ENCODE assay signal across 23 cellular contexts in genomic region chr10:88319960-88320517, GRCh38.
DNase-seq lines count a peak whose midpoint lies in the region; ATAC-seq, FAIRE-seq and TF ChIP-seq lines count a peak whose summit lies in the region.
"Had no signal": no experiment of that assay in that cellular context is flagged by ENCODE, and none has a peak within 500 bp of the region (broad histone marks: within the 10 kb centered on the region; RNA-seq: fewer than 3 reads in every experiment).

No MANE protein-coding gene starts in this region.

- in situ Hi-C loops in K562 (cut with MboI): no loop called here
- in situ Hi-C loops in transverse colon (cut with MboI; ENCODE audit: low pct_ligation_motif_present in 1 of 4, low pct_unique_long_range_greater_than_20kb in 1 of 4, low sequenced_read_pairs in 3 of 4): no loop called here

- no peaks in the 10 kb centered on the region for H3K36me3 ChIP-seq in HEK293 (ENCODE audit: control insufficient read depth in 2 of 2, insufficient read depth in 1 of 2, low read length in 2 of 2)
- H3K36me3 ChIP-seq in K562 (ENCODE audit: control insufficient read depth, insufficient read depth, low read length): no peaks in the 10 kb centered on the region
- peaks cover 0 to 4% (median 0%) of the 10 kb centered on the region in 4 donors for H3K36me3 ChIP-seq in transverse colon
- H3K36me3 ChIP-seq: BE2C had no signal

- no peaks in the 10 kb centered on the region for H4K20me1 ChIP-seq in K562 (replicated peaks; ENCODE audit: control insufficient read depth, insufficient read depth, low read length)

- no peak overlapping the region for H3K4me3 ChIP-seq in HEK293 (ENCODE audit: low read depth, low read length)
- no peak overlapping the region for H3K4me3 ChIP-seq in K562
- no peak overlapping the region for H3K4me3 ChIP-seq in transverse colon
- H3K4me3 ChIP-seq: GM23248 had no signal

- H3K36me3 Mint-ChIP-seq in naive B cell: peaks cover 22 to 38% of the 10 kb centered on the region in 2 donors

- intact Hi-C loops in K562 (cut with micrococcal nuclease) (loop anchor here (5.0 kb wide), 1 partner anchor 468 kb away; no protein-coding TSS in a partner anchor), transverse colon (cut with DNase I; ENCODE audit: low total_unique reads) (loop anchor here (10.0 kb wide), 1 partner anchor 85 kb away; no protein-coding TSS in a partner anchor)

- no peak overlapping the region for H3K9ac ChIP-seq in K562 (ENCODE audit: insufficient read depth in 1 of 2, low read depth in 2 of 2, low read length in 2 of 2)
- H3K9ac ChIP-seq: GM23248 had no signal

- WGBS in K562 (ENCODE audit: insufficient coverage, low coverage, missing lambda C conversion rate): no CpG with 5 or more reads among the region's 1 CpG
- 50 to 68% methylated on average over 1 of the region's 1 CpG for WGBS in transverse colon (ENCODE audit: low coverage in 1 of 2), 2 donors

- H3K4me2 ChIP-seq in K562 (ENCODE audit: insufficient read depth, low read length): no peak overlapping the region

- H3K4me3 Mint-ChIP-seq in naive B cell: peak overlapping the region in 1 of 8 donors; percentile 6
- H3K4me3 Mint-ChIP-seq: CD4-positive, alpha-beta T cell; HFFc6 had no signal

- DNase-seq in K562 (ENCODE audit: extremely low read depth in 1 of 4, low spot score in 3 of 4) (no peak), naive B cell (no peak), transverse colon (no peak)
- DNase-seq in activated CD8-positive, alpha-beta memory T cell treated with anti-CD3 and anti-CD28 coated beads for 24 hours: no peak
- DNase-seq in NK-92 treated with Interleukin-12 subunit alpha and Interleukin-12 subunit beta, amount 100 ng/mL, for 24 hours (lab: John Stamatoyannopoulos, UW): no peak
- DNase-seq: ACHN; BE2C; C1 segment of cervical spinal cord; Caco-2; CD4-positive, alpha-beta T cell; DMS153; DMS79; GDM1; GM23248; HCEC 1CT; HFFc6; IMR-90; KBM-7 had no signal

- no peaks in the 10 kb centered on the region for H3K9me1 ChIP-seq in K562 (ENCODE audit: control insufficient read depth, insufficient read depth, low read length)

- no TSS peak for BruUV-seq in K562 (replicated peaks; lab: Mats Ljungman, UMichigan)

- POLR2A ChIA-PET in HEK293 (lab: Yijun Ruan, JAX) (no interaction called here), K562 (lab: Yijun Ruan, JAX) (no interaction called here)

- H3K4me1 Mint-ChIP-seq in naive B cell: peaks cover 47 to 61% (median 50%) of the 10 kb centered on the region in 3 donors

- no peak for TF ChIP-seq EP300 in K562 (IDR thresholded peaks at IDR 0.05; ENCODE audit: low read length)
- no peak for TF ChIP-seq EP300 in transverse colon (IDR thresholded peaks at IDR 0.05; ENCODE audit: low read depth)

- no peak for FAIRE-seq in K562 (lab: Jason Lieb, UNC)
- FAIRE-seq: A204.1, GM19239 had no signal

- H3K27me3 ChIP-seq in K562 (ENCODE audit: control insufficient read depth in 2 of 2, insufficient read depth in 2 of 2, low read length in 2 of 2) (no peaks in the 10 kb centered on the region), transverse colon (no peaks in the 10 kb centered on the region)
- H3K27me3 ChIP-seq: BE2C had no signal

- no peak for TF ChIP-seq RAD21 in K562 (CRISPR knock-in tag; conservative IDR thresholded peaks at IDR 0.05 in 1 of 2, IDR thresholded peaks at IDR 0.05 in 1 of 2)

- H3K9me3 ChIP-seq in HEK293 (ENCODE audit: control insufficient read depth, insufficient read depth, low read depth, low read length): peaks cover 6% of the 10 kb centered on the region
- no peaks in the 10 kb centered on the region; the same call in 1 of the 2 replicates for H3K9me3 ChIP-seq in K562 (replicated peaks; ENCODE audit: control insufficient read depth, insufficient read depth, low read depth, low read length)
- peaks cover 24 to 26% of the 10 kb centered on the region in 2 donors for H3K9me3 ChIP-seq in transverse colon
- H3K9me3 ChIP-seq: BE2C had no signal

- H3K4me1 ChIP-seq in HEK293 (ENCODE audit: control insufficient read depth, insufficient read depth, low read length): peaks cover 16% of the 10 kb centered on the region
- H3K4me1 ChIP-seq in K562 (replicated peaks in 1 of 2; ENCODE audit: control insufficient read depth in 2 of 2, insufficient read depth in 2 of 2, low read length in 2 of 2): no peaks in the 10 kb centered on the region
- H3K4me1 ChIP-seq in transverse colon: peaks cover 0 to 6% (median 0%) of the 10 kb centered on the region in 4 donors
- H3K4me1 ChIP-seq: BE2C, Caco-2 had no signal

- no peak for TF ChIP-seq POLR2A in K562 (conservative IDR thresholded peaks at IDR 0.05)
- no peak for TF ChIP-seq POLR2A in transverse colon (IDR thresholded peaks at IDR 0.05)

- ATAC-seq in K562 (no peak), naive B cell (ENCODE audit: low read depth in 2 of 2) (no peak), GM18873 (IDR thresholded peaks at IDR 0.05; ENCODE audit: low FRiP score, unreplicated experiment) (no peak)

- no peak overlapping the region for H3K27ac ChIP-seq in HEK293 (ENCODE audit: extremely low read depth, low read depth, low read length)
- H3K27ac ChIP-seq in K562 (ENCODE audit: extremely low read depth, low read depth, low read length): no peak overlapping the region
- H3K27ac ChIP-seq in transverse colon: peak overlapping the region in 3 of 4 donors; percentile 29 to 46 (median 46)
- H3K27ac ChIP-seq: GM23248, HL-60 had no signal

- H3K9me3 Mint-ChIP-seq in naive B cell: peaks cover 15 to 75% (median 54%) of the 10 kb centered on the region in 7 donors

- H3K79me2 ChIP-seq in K562 (ENCODE audit: control insufficient read depth, insufficient read depth, low read length): no peaks in the 10 kb centered on the region

- TF ChIP-seq CTCF in HEK293 (tag by site-specific recombination; IDR thresholded peaks at IDR 0.05) (no peak), K562 (IDR thresholded peaks at IDR 0.05 in 2 of 3, conservative IDR thresholded peaks at IDR 0.05 in 1 of 3; ENCODE audit: insufficient read depth in 2 of 3, low read depth in 1 of 3, low read length in 3 of 3) (no peak), transverse colon (IDR thresholded peaks at IDR 0.05) (no peak)

- H2AFZ ChIP-seq in K562 (ENCODE audit: low read depth, low read length): no peak overlapping the region
- H2AFZ ChIP-seq: GM23248 had no signal

- CTCF ChIA-PET in HEK293 (lab: Yijun Ruan, JAX): interaction anchor here (0.6 to 0.7 kb wide), 2 partner anchors 197 to 303 kb away, joined by 4 read pairs; no protein-coding TSS in a partner anchor
- CTCF ChIA-PET in K562 (lab: Yijun Ruan, JAX; ENCODE audit: low intra/inter-chr PET ratio): no interaction called here

- H3K27me3 Mint-ChIP-seq in naive B cell: no peaks in the 10 kb centered on the region
- H3K27me3 Mint-ChIP-seq: CD4-positive, alpha-beta T cell had no signal

- peak overlapping the region in 4 of 6 donors; percentile 44 to 71 (median 61) for H3K27ac Mint-ChIP-seq in naive B cell
- H3K27ac Mint-ChIP-seq: CD4-positive, alpha-beta T cell; HFFc6 had no signal

TF ChIP-seq in HEK293, 187 proteins besides CTCF, POLR2A, EP300 and RAD21:
- no peak for TF ChIP-seq HOXC10 (CRISPR knock-in tag; IDR thresholded peaks at IDR 0.05)
- no peak for TF ChIP-seq KLF16 (tag by site-specific recombination; IDR thresholded peaks at IDR 0.05)
- peak; percentile 15 for TF ChIP-seq SETDB1 (IDR thresholded peaks at IDR 0.05; ENCODE audit: insufficient read length, low read length)
- no peak for TF ChIP-seq PRDM1 (tag by site-specific recombination; IDR thresholded peaks at IDR 0.05)

TF ChIP-seq in K562, 482 proteins besides CTCF, POLR2A, EP300 and RAD21:
- peak; percentile 76 for TF ChIP-seq ZFP1 (CRISPR knock-in tag; IDR thresholded peaks at IDR 0.05)
- TF ChIP-seq ZNF551 (CRISPR knock-in tag; IDR thresholded peaks at IDR 0.05): no peak

Comparison
In these comparisons a context has a peak if more than half of its experiments do, and no peak if none do; other contexts are left out.
1. H3K27ac ChIP-seq: peak in transverse colon (3 of 4); none in HEK293 (single experiment) and K562 (single experiment).
2. Of the 44 proteins assayed by ChIP-seq in both K562 and HEK293: peak only in K562: none; only in HEK293: SETDB1; in both: none; in neither: 43.